8 cellular contexts compared by ENCODE assay signal in the genomic region with DNA sequence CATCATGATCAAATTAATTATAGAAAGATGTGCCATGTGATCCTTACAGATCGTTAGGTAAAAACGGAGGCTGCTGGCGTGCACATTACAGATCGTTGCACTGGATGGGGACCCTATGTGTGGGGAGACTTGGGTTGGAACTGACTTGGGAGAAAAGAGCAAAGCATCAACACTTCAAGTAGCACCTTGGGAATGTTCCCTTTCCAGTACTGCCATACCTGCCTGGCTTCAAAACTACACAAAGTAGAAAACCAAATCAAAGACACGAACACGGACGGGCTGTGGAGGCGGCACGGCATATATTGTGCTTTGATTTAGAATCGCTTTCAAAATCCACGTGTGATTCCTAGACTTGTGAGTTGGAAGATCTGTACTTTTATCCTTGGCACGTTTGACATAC. TPM values are rescaled to one million over a fixed set of nuclear protein-coding genes. Genes with fewer than 3 reads are reported as not detected.
A peak's percentile ranks its signal among the peaks of the same experiment; 100 is the strongest.
DNase-seq lines count a peak whose midpoint lies in the region; ATAC-seq and TF ChIP-seq lines count a peak whose summit lies in the region.

No MANE protein-coding gene starts in this region.

- no peaks in the 10 kb centered on the region for H4K20me1 ChIP-seq in neural progenitor cell (ENCODE audit: low read depth)

- peaks cover 29% of the 10 kb centered on the region for H3K79me2 ChIP-seq in neural progenitor cell (ENCODE audit: low read depth)

- POLR2A ChIA-PET in CD4-positive, alpha-beta memory T cell (lab: Charles Lee; ENCODE audit: partially characterized antibody), result interaction anchor here (0.8 to 2.1 kb wide), 5 partner anchors 11 to 119 kb away, joined by 3 to 10 read pairs (median 5); a partner anchor contains a TSS

- no peak overlapping the region for H3K9ac ChIP-seq in neural progenitor cell

- H3K4me3 ChIP-seq in CD4-positive, alpha-beta memory T cell (ENCODE audit: low read length in 2 of 2), result peak overlapping the region in 1 of 2 donors; percentile 59
- H3K4me3 ChIP-seq in NB4 (ENCODE audit: low read depth, low read length) (peak overlapping the region; percentile 90), dorsolateral prefrontal cortex (peak overlapping the region in 58 of 59 donors; percentile 42 to 78 (median 64)), neural progenitor cell (peak overlapping the region; percentile 59)

- no peaks in the 10 kb centered on the region for H3K9me3 ChIP-seq in CD4-positive, alpha-beta memory T cell (ENCODE audit: control insufficient read depth in 1 of 2, low read length in 2 of 2)
- peaks cover 4% of the 10 kb centered on the region for H3K9me3 ChIP-seq in neural progenitor cell (ENCODE audit: low read depth)

- peak overlapping the region; percentile 74 to 89 (median 82) for H3K4me3 Mint-ChIP-seq in CD4-positive, alpha-beta memory T cell
- peak overlapping the region; percentile 86 for H3K4me3 Mint-ChIP-seq in neural progenitor cell

- H3K9me3 Mint-ChIP-seq in CD4-positive, alpha-beta memory T cell, result no peaks in the 10 kb centered on the region
- H3K9me3 Mint-ChIP-seq in neural progenitor cell, result peaks cover 8% of the 10 kb centered on the region

- no peak for TF ChIP-seq POLR2A in NB4 (IDR thresholded peaks at IDR 0.05; ENCODE audit: extremely low read depth, insufficient read length)

- no peak for TF ChIP-seq CTCF in NB4 (IDR thresholded peaks at IDR 0.05; ENCODE audit: low read depth, low read length)
- TF ChIP-seq CTCF in dorsolateral prefrontal cortex (IDR thresholded peaks at IDR 0.05 in 54 of 56, conservative IDR thresholded peaks at IDR 0.05 in 2 of 56; ENCODE audit: low read depth in 1 of 56, partially characterized antibody in 56 of 56), result no peak
- no peak for TF ChIP-seq CTCF in neural progenitor cell (IDR thresholded peaks at IDR 0.05)

- no peaks in the 10 kb centered on the region for H3K27me3 Mint-ChIP-seq in CD4-positive, alpha-beta memory T cell
- no peaks in the 10 kb centered on the region for H3K27me3 Mint-ChIP-seq in neural progenitor cell (ENCODE audit: insufficient read depth, low read depth)

- H3K36me3 Mint-ChIP-seq in CD4-positive, alpha-beta memory T cell, result peaks cover 0 to 24% of the 10 kb centered on the region in 2 donors
- H3K36me3 Mint-ChIP-seq in neural progenitor cell, result no peaks in the 10 kb centered on the region

- no peaks in the 10 kb centered on the region for H3K36me3 ChIP-seq in CD4-positive, alpha-beta memory T cell (ENCODE audit: insufficient read depth, low read length)
- no peaks in the 10 kb centered on the region for H3K36me3 ChIP-seq in neural progenitor cell

- H3K27me3 ChIP-seq in CD4-positive, alpha-beta memory T cell (ENCODE audit: insufficient read depth, low read length), result no peaks in the 10 kb centered on the region
- H3K27me3 ChIP-seq in dorsolateral prefrontal cortex (peaks cover 0 to 22% (median 3%) of the 10 kb centered on the region in 45 donors), neural progenitor cell (no peaks in the 10 kb centered on the region)

- intact Hi-C loops in CD4-positive, alpha-beta memory T cell (cut with micrococcal nuclease), result loop anchor here (5.0 kb wide), 1 partner anchor 88 kb away; no protein-coding TSS in a partner anchor
- intact Hi-C loops in dorsolateral prefrontal cortex (cut with DNase I), result loop anchor here in 1 of 2 donors (2.0 kb wide), 1 partner anchor 43 kb away; a partner anchor contains a TSS

- CTCF ChIA-PET in CD4-positive, alpha-beta memory T cell (lab: Charles Lee; ENCODE audit: partially characterized antibody), result interaction anchor here (1.7 kb wide), 1 partner anchor 13 kb away, joined by 8 read pairs; no protein-coding TSS in a partner anchor

- H3K27ac ChIP-seq in CD4-positive, alpha-beta memory T cell (ENCODE audit: low read depth, low read length), result peak overlapping the region; percentile 80
- H3K27ac ChIP-seq in dorsolateral prefrontal cortex (peak overlapping the region in 4 of 59 donors; percentile 48 to 82 (median 73)), neural progenitor cell (no peak overlapping the region)

- H3K27ac Mint-ChIP-seq in CD4-positive, alpha-beta memory T cell, result peak overlapping the region; percentile 60 to 94 (median 91)
- no peak overlapping the region for H3K27ac Mint-ChIP-seq in neural progenitor cell

- H3K4me2 ChIP-seq in neural progenitor cell, result peak overlapping the region; percentile 73

- H3K4me1 Mint-ChIP-seq in CD4-positive, alpha-beta memory T cell, result peaks cover 29 to 63% (median 35%) of the 10 kb centered on the region in 4 donors
- peaks cover 23% of the 10 kb centered on the region for H3K4me1 Mint-ChIP-seq in neural progenitor cell

- ATAC-seq in GM18498 (IDR thresholded peaks at IDR 0.05; ENCODE audit: unreplicated experiment) (no peak), HG02678 (IDR thresholded peaks at IDR 0.05; ENCODE audit: unreplicated experiment) (no peak)

- H2AFZ ChIP-seq in neural progenitor cell (replicated peaks), result peak overlapping the region; percentile 74

- peaks cover 3% of the 10 kb centered on the region for H3F3A ChIP-seq in neural progenitor cell (ENCODE audit: low read depth)

- peaks cover 43% of the 10 kb centered on the region for H3K4me1 ChIP-seq in CD4-positive, alpha-beta memory T cell (ENCODE audit: insufficient read depth, low read length)
- H3K4me1 ChIP-seq in neural progenitor cell, result no peaks in the 10 kb centered on the region

- DNase-seq in CD4-positive, alpha-beta memory T cell, result no peak
- DNase-seq in NB4 (ENCODE audit: low read depth), result peak; percentile 25
- DNase-seq in dorsolateral prefrontal cortex, result no peak
- DNase-seq in neural progenitor cell (ENCODE audit: low spot score), result peak; percentile 4
- no peak for DNase-seq in HPDE6-E6E7 (ENCODE audit: extremely low spot score)
- DNase-seq in NCI-H1436 treated with DMSO at 0.1 percent for 48 hours (lab: John Stamatoyannopoulos, UW), result no peak

RNA-seq across cellular contexts. Expression of a gene that starts 0.9 kb away (rescaled TPM):
- total RNA-seq in CD4-positive, alpha-beta memory T cell, result 1 to 10 TPM; 6.1 to 7.0 TPM
- polyA plus RNA-seq in CD4-positive, alpha-beta memory T cell, result 10 to 100 TPM; 23.0 to 25.3 TPM
- 10 to 100 TPM in 2 of 120 experiments, 1 to 10 TPM in 118; 2.1 to 11.2 (median 5.9) TPM for total RNA-seq in dorsolateral prefrontal cortex
- 14.6 and 16.2 TPM in 2 replicates for total RNA-seq in neural progenitor cell (ENCODE audit: low replicate concordance)

RNA-seq across cellular contexts. Expression of a gene that starts 0.9 kb away (rescaled TPM):
- total RNA-seq in CD4-positive, alpha-beta memory T cell, result 10 to 100 TPM; 21.8 to 24.2 TPM
- polyA plus RNA-seq in CD4-positive, alpha-beta memory T cell, result 10 to 100 TPM; 26.0 to 44.1 TPM
- 10 to 100 TPM in 83 of 120 experiments, 1 to 10 TPM in 37; 2.4 to 21.5 (median 12.1) TPM for total RNA-seq in dorsolateral prefrontal cortex
- total RNA-seq in neural progenitor cell (ENCODE audit: low replicate concordance), result 1.2 and 1.4 TPM in 2 replicates

RNA-seq across cellular contexts. Expression of a gene that starts 1.3 kb away (rescaled TPM):
- 10 to 100 TPM; 19.2 to 19.7 TPM for total RNA-seq in CD4-positive, alpha-beta memory T cell
- polyA plus RNA-seq in CD4-positive, alpha-beta memory T cell, result 10 to 100 TPM; 18.8 to 30.1 TPM
- total RNA-seq in dorsolateral prefrontal cortex (10 to 100 TPM; 11.5 to 27.6 (median 19.0) TPM), neural progenitor cell (ENCODE audit: low replicate concordance) (12.0 and 18.9 TPM in 2 replicates)

RNA-seq across cellular contexts. Expression of a gene that starts 43.4 kb away (rescaled TPM):
- 10 to 100 TPM; 52.6 to 53.6 TPM for total RNA-seq in CD4-positive, alpha-beta memory T cell
- 100 to 1,000 TPM; 156 to 173 TPM for polyA plus RNA-seq in CD4-positive, alpha-beta memory T cell
- total RNA-seq in dorsolateral prefrontal cortex (10 to 100 TPM; 44.5 to 95.0 (median 68.8) TPM), neural progenitor cell (ENCODE audit: low replicate concordance) (58.8 and 70.9 TPM in 2 replicates)

RNA-seq across cellular contexts. Expression of a gene that starts 47.5 kb away (rescaled TPM):
- 1 to 10 TPM; 2.4 to 2.7 TPM for total RNA-seq in CD4-positive, alpha-beta memory T cell
- 1 to 10 TPM; 4.6 to 7.2 TPM for polyA plus RNA-seq in CD4-positive, alpha-beta memory T cell
- total RNA-seq in dorsolateral prefrontal cortex, result 10 to 100 TPM in 118 of 120 experiments, 1 to 10 TPM in 2; 8.5 to 27.1 (median 17.0) TPM
- total RNA-seq in neural progenitor cell (ENCODE audit: low replicate concordance), result 4.8 and 9.8 TPM in 2 replicates

Comparison
In these comparisons a context has a peak if more than half of its experiments do, and no peak if none do; other contexts are left out.
1. DNase-seq: peak in NB4 (single experiment) and neural progenitor cell (single experiment); none in CD4-positive, alpha-beta memory T cell (0 of 5), dorsolateral prefrontal cortex (0 of 10), HPDE6-E6E7 (single experiment) and NCI-H1436 treated with DMSO at 0.1 percent for 48 hours (single experiment).